8 cellular contexts compared by ENCODE assay signal in the genomic region with DNA sequence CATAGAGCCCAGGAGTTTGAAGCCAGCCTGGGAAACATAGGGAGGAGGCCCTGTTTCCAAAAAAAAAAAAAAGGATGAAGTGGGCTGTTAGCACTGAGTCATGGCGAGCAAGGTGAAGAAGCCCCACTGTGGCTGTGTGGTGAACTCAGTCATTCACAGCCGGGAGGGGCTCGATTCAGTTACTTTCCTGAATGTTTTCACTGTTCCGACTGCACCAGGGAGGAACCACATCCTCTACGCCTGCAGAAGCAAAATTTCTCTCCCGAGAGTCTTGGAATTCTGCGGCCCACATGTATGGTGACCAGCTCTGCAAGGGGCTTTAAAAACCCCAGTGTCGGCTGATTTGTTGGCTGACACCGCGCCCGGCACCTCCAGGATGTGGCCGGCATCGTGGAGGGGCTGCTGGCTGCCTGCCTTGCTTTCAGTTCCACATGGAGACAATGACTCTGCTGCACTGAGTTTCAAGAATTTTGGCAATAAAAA. TPM values are rescaled to one million over a fixed set of nuclear protein-coding genes. Genes with fewer than 3 reads are reported as not detected.
DNase-seq lines count a peak whose midpoint lies in the region; ATAC-seq and TF ChIP-seq lines count a peak whose summit lies in the region.

No MANE protein-coding gene starts in this region.

- H3K27ac Mint-ChIP-seq in T-helper 2 cell treated with Interferon-gamma antibody and Interleukin-4, amounts not matched to agents 5 μg/mL and 100 μg/mL, for 36 hours = peak overlapping the region; percentile 94

- TF ChIP-seq CTCF in DND-41 (IDR thresholded peaks at IDR 0.05; ENCODE audit: borderline replicate concordance, extremely low read depth, low read length, poor library complexity, severe bottlenecking) (no peak), dorsolateral prefrontal cortex (IDR thresholded peaks at IDR 0.05 in 54 of 56, conservative IDR thresholded peaks at IDR 0.05 in 2 of 56; ENCODE audit: low read depth in 1 of 56, partially characterized antibody in 56 of 56) (no peak), osteoblast (IDR thresholded peaks at IDR 0.05; ENCODE audit: extremely low read depth, low read depth, low read length) (no peak)

- peaks cover 22% of the 10 kb centered on the region for H3K4me1 Mint-ChIP-seq in T-helper 2 cell treated with Interferon-gamma antibody and Interleukin-4, amounts not matched to agents 5 μg/mL and 100 μg/mL, for 36 hours (ENCODE audit: low read depth)

- peaks cover 26% of the 10 kb centered on the region for H4K20me1 ChIP-seq in DND-41 (ENCODE audit: insufficient read depth, low read length)
- peaks cover 27% of the 10 kb centered on the region for H4K20me1 ChIP-seq in osteoblast (ENCODE audit: insufficient read depth, low read length)

- H3K9me3 ChIP-seq in DND-41 (ENCODE audit: insufficient read depth, low read length, severe bottlenecking) (no peaks in the 10 kb centered on the region), osteoblast (ENCODE audit: low read depth, low read length) (no peaks in the 10 kb centered on the region)

- H3K79me2 ChIP-seq in DND-41 (ENCODE audit: insufficient read depth, low read length) (peaks cover 97% of the 10 kb centered on the region), osteoblast (ENCODE audit: insufficient read depth, low read length) (peaks cover 5% of the 10 kb centered on the region)

- H3K4me1 ChIP-seq in DND-41 (ENCODE audit: insufficient read depth, low read length) (peaks cover 64% of the 10 kb centered on the region), osteoblast (ENCODE audit: insufficient read depth, low read length) (peaks cover 7% of the 10 kb centered on the region)

- peak overlapping the region; percentile 51 for H3K9ac ChIP-seq in DND-41 (ENCODE audit: low read depth, low read length)

- H3K9me3 Mint-ChIP-seq in T-helper 2 cell treated with Interferon-gamma antibody and Interleukin-4, amounts not matched to agents 5 μg/mL and 100 μg/mL, for 36 hours = no peaks in the 10 kb centered on the region

- H3K4me3 Mint-ChIP-seq in T-helper 2 cell treated with Interferon-gamma antibody and Interleukin-4, amounts not matched to agents 5 μg/mL and 100 μg/mL, for 36 hours = peak overlapping the region; percentile 82

- no peaks in the 10 kb centered on the region for H3K27me3 ChIP-seq in DND-41 (ENCODE audit: insufficient read depth, low read length, poor library complexity)
- no peaks in the 10 kb centered on the region for H3K27me3 ChIP-seq in dorsolateral prefrontal cortex
- no peaks in the 10 kb centered on the region for H3K27me3 ChIP-seq in osteoblast (ENCODE audit: insufficient read depth, low read length)

- peaks cover 29% of the 10 kb centered on the region for H3K36me3 ChIP-seq in DND-41 (ENCODE audit: insufficient read depth, low read length)
- no peaks in the 10 kb centered on the region for H3K36me3 ChIP-seq in osteoblast (ENCODE audit: insufficient read depth, low read length)

- H3K36me3 Mint-ChIP-seq in T-helper 2 cell treated with Interferon-gamma antibody and Interleukin-4, amounts not matched to agents 5 μg/mL and 100 μg/mL, for 36 hours (ENCODE audit: low read depth) = no peaks in the 10 kb centered on the region

- peak overlapping the region in 1 of 2 experiments; percentile 48; a peak in 1 of 4 replicates for H3K4me3 ChIP-seq in DND-41 (ENCODE audit: low read depth in 1 of 2, low read length in 2 of 2)
- H3K4me3 ChIP-seq in dorsolateral prefrontal cortex = peak overlapping the region in 56 of 59 donors; percentile 4 to 64 (median 36)
- H3K4me3 ChIP-seq in osteoblast (ENCODE audit: insufficient read depth, low read length) = peak overlapping the region; percentile 65

- 0 out of 2 replicates have a peak overlapping the region, but pooled peaks have one; percentile 21 for H2AFZ ChIP-seq in DND-41 (ENCODE audit: low read depth, low read length)
- no peak overlapping the region for H2AFZ ChIP-seq in osteoblast (ENCODE audit: low read length)

- no peaks in the 10 kb centered on the region for H3K27me3 Mint-ChIP-seq in T-helper 2 cell treated with Interferon-gamma antibody and Interleukin-4, amounts not matched to agents 5 μg/mL and 100 μg/mL, for 36 hours (ENCODE audit: low read depth)

- ATAC-seq in DND-41 (ENCODE audit: insufficient read depth, low read depth) (peak; percentile 87), HG02642 (IDR thresholded peaks at IDR 0.05; ENCODE audit: poor library complexity, unreplicated experiment) (peak; percentile 36), GM18520 (IDR thresholded peaks at IDR 0.05; ENCODE audit: unreplicated experiment) (no peak)

- H3K27ac ChIP-seq in DND-41 (ENCODE audit: low read length) (peak overlapping the region; percentile 88), dorsolateral prefrontal cortex (peak overlapping the region in 51 of 59 donors; percentile 13 to 80 (median 58)), osteoblast (ENCODE audit: low read depth, low read length) (peak overlapping the region; percentile 5)

- H3K4me2 ChIP-seq in DND-41 (ENCODE audit: insufficient read depth, low read length) (peak overlapping the region; percentile 63), osteoblast (ENCODE audit: insufficient read depth, low read length) (peak overlapping the region; percentile 72)

- DNase-seq in DND-41 (peak; percentile 84), dorsolateral prefrontal cortex (peak in 1 of 10 donors; percentile 49), osteoblast (ENCODE audit: insufficient read length, low spot score, missing footprints) (peak; percentile 97), hepatic stellate cell (ENCODE audit: low spot score) (no peak), DMS114 treated with DMSO at 0.1 percent for 48 hours (lab: John Stamatoyannopoulos, UW; ENCODE audit: unreplicated experiment) (no peak)
- peak; percentile 64 for DNase-seq in T-helper 2 cell treated with Interferon-gamma antibody and Interleukin-4, amounts not matched to agents 5 μg/mL and 100 μg/mL, for 36 hours (ENCODE audit: low spot score)

- intact Hi-C loops in dorsolateral prefrontal cortex (cut with DNase I) = no loop called here

RNA-seq across cellular contexts. Expression of gene GRAMD4, which starts 27.8 kb away (rescaled TPM):
- 10 to 100 TPM; 33.2 to 89.6 (median 61.9) TPM for total RNA-seq in dorsolateral prefrontal cortex
- total RNA-seq in osteoblast = 16.8 and 17.0 TPM in 2 replicates

RNA-seq across cellular contexts. Expression of gene CELSR1, which starts 55.0 kb away (rescaled TPM):
- total RNA-seq in dorsolateral prefrontal cortex = under 1 TPM in 111 of 120 experiments, not detected in 9; 0.03 to 0.93 (median 0.23) TPM
- 2.7 and 3.6 TPM in 2 replicates for total RNA-seq in osteoblast

Comparison
In these comparisons a context has a peak if more than half of its experiments do, and no peak if none do; other contexts are left out.
1. DNase-seq: peak in DND-41 (single experiment), T-helper 2 cell treated with Interferon-gamma antibody and Interleukin-4, amounts not matched to agents 5 μg/mL and 100 μg/mL, for 36 hours (single experiment) and osteoblast (single experiment); none in hepatic stellate cell (single experiment) and DMS114 treated with DMSO at 0.1 percent for 48 hours (single experiment).
2. H3K27ac ChIP-seq: peak in every context shown above with its lines; median percentile 88 in DND-41; 58 in dorsolateral prefrontal cortex; 5 in osteoblast.